7 cellular contexts compared by ENCODE assay signal in genomic region chrX:909068-909467, GRCh38.
DNase-seq lines count a peak whose midpoint lies in the region; ATAC-seq, FAIRE-seq and TF ChIP-seq lines count a peak whose summit lies in the region.
"Not testable (repeated sequence)": the region's sequence is repeated elsewhere in the genome, so short reads cannot be mapped to it uniquely, and the experiment has no call there.

No MANE protein-coding gene starts in this region.

- not testable (repeated sequence) for TF ChIP-seq RAD21 in GM12878 (IDR thresholded peaks at IDR 0.05; ENCODE audit: insufficient read depth, low read depth, low read length)

- not testable (repeated sequence) for H3K4me1 ChIP-seq in GM12878 (ENCODE audit: control insufficient read depth, insufficient read depth, low read length); pancreas; upper lobe of left lung

- not testable (repeated sequence) for ATAC-seq in GM12878, left lobe of liver, pancreas
- peak; percentile 24 to 63 for ATAC-seq in upper lobe of left lung (ENCODE audit: low FRiP score in 2 of 2)

- not testable (repeated sequence) for H3K27ac ChIP-seq in GM12878 (ENCODE audit: control insufficient read depth, insufficient read depth); pancreas; upper lobe of left lung

- SMC1A ChIA-PET in GM12878 (lab: Charles Lee; ENCODE audit: uncharacterized antibody, unreplicated experiment): not testable (repeated sequence)

- H4K20me1 ChIP-seq in GM12878 (ENCODE audit: control insufficient read depth, insufficient read depth): not testable (repeated sequence)

- not testable (repeated sequence) for H3K4me3 ChIP-seq in GM12878, pancreas, upper lobe of left lung

- TF ChIP-seq EP300 in GM12878 (IDR thresholded peaks at IDR 0.05; ENCODE audit: borderline replicate concordance in 1 of 2, control insufficient read depth in 1 of 2, low read depth in 2 of 2, low read length in 2 of 2); upper lobe of left lung (IDR thresholded peaks at IDR 0.05): not testable (repeated sequence)

- POLR2A ChIA-PET in GM12878 (lab: Charles Lee): not testable (repeated sequence)

- H2AFZ ChIP-seq in GM12878 (ENCODE audit: control insufficient read depth, low read depth, low read length): not testable (repeated sequence)

- not testable (repeated sequence) for TF ChIP-seq CTCF in GM12878 (IDR thresholded peaks at IDR 0.05 in 2 of 3, conservative IDR thresholded peaks at IDR 0.05 in 1 of 3; ENCODE audit: control insufficient read depth in 2 of 3, extremely low read depth in 1 of 3, insufficient read depth in 1 of 3, low read depth in 3 of 3, low read length in 3 of 3); pancreas (IDR thresholded peaks at IDR 0.05); upper lobe of left lung (IDR thresholded peaks at IDR 0.05)

- CTCF ChIA-PET in GM12878 (lab: Yijun Ruan, JAX): not testable (repeated sequence)

- not testable (repeated sequence) for H3K79me2 ChIP-seq in GM12878 (ENCODE audit: control insufficient read depth, insufficient read depth, low read length)

- not testable (repeated sequence) for TF ChIP-seq POLR2A in GM12891 (IDR thresholded peaks at IDR 0.05; ENCODE audit: low read depth, low read length); GM12878 (IDR thresholded peaks at IDR 0.05; ENCODE audit: low read depth, low read length); upper lobe of left lung (IDR thresholded peaks at IDR 0.05)

- not testable (repeated sequence) for H3K9ac ChIP-seq in GM12878 (ENCODE audit: control insufficient read depth, insufficient read depth, low read length)

- DNase-seq in GM12891 (ENCODE audit: insufficient read length, low spot score); GM19239 (ENCODE audit: insufficient read length, low spot score); GM12878 (ENCODE audit: low read depth, low spot score); pancreas; upper lobe of left lung: not testable (repeated sequence)
- peak; percentile 2 for DNase-seq in left lobe of liver (ENCODE audit: low spot score)

- in situ Hi-C loops in GM12878 (cut with MboI): not testable (repeated sequence)

- RAD21 ChIA-PET in GM12878 (lab: Charles Lee; ENCODE audit: unreplicated experiment): not testable (repeated sequence)

- intact Hi-C loops in GM12878 (cut with micrococcal nuclease; ENCODE audit: unreplicated experiment); pancreas (cut with DNase I): not testable (repeated sequence)

- BruUV-seq in GM12878 (replicated peaks; lab: Mats Ljungman, UMichigan): not testable (repeated sequence)

- H3K36me3 ChIP-seq in GM12878 (ENCODE audit: control insufficient read depth in 2 of 2, insufficient read depth in 2 of 2, low read length in 1 of 2); pancreas; upper lobe of left lung: not testable (repeated sequence)

- not testable (repeated sequence) for H3K4me2 ChIP-seq in GM12878 (ENCODE audit: control insufficient read depth, insufficient read depth)

- FAIRE-seq in GM12891 (lab: Jason Lieb, UNC) (peak; percentile 90), GM19239 (lab: Jason Lieb, UNC) (peak; percentile 8), GM12878 (lab: Jason Lieb, UNC) (peak; percentile 90), colon (lab: Jason Lieb, UNC) (peak; percentile 94), pancreas (lab: Jason Lieb, UNC) (peak; percentile 87)

- not testable (repeated sequence) for H3K27me3 ChIP-seq in GM12878 (replicated peaks in 1 of 2; ENCODE audit: control insufficient read depth in 2 of 2, insufficient read depth in 2 of 2, low read length in 1 of 2); pancreas; upper lobe of left lung

- H3K9me3 ChIP-seq in GM12878 (replicated peaks; ENCODE audit: control insufficient read depth, insufficient read depth, low read length); pancreas; upper lobe of left lung: not testable (repeated sequence)

- 0% methylated on average over 2 of the region's 2 CpGs for WGBS in GM12878 (ENCODE audit: insufficient coverage, insufficient replicate concordance, low lambda C conversion rate, missing lambda C conversion rate)
- WGBS in pancreas, 2 donors: 21 to 29% methylated on average over 2 of the region's 2 CpGs
- 49 to 68% methylated on average over 2 of the region's 2 CpGs for WGBS in upper lobe of left lung, 2 donors
